Comparison of ENCODE assay signal across 19 cellular contexts in the genomic region with DNA sequence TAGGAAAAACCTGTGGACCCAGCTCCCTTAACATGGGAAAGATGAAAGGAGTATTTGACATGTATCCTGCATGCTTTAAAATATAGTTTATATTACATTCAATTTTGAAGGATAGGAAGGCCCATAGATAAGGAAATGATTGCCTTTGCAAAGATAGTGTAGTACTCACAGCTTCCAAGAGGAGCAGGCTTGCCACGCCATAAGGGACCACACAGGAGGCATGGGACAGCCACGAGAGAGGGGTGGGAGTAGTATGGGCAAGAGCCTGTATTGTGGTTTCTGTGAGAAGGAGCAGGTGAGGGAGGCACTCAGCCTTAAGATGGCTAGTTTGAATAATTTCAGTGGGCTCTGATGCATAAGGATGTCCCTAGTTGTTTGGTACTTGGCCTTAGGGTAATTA.
"Had no signal": no experiment of that assay in that cellular context is flagged by ENCODE, and none has a peak within 500 bp of the region (broad histone marks: within the 10 kb centered on the region; RNA-seq: fewer than 3 reads in every experiment).

No MANE protein-coding gene starts in this region.

- H3K9me3 ChIP-seq: ascending aorta, esophagus muscularis mucosa, left lung, ovary, prostate gland, spleen, tibial artery had no signal

- DNase-seq: activated gamma-delta T cell treated with Interleukin-2 at 50 U/mL for 16 hours; activated T-cell treated with anti-CD3 and anti-CD28 coated beads, Interleukin-2, amount 50 U/mL, for 1 hour; brain microvascular endothelial cell; central memory CD4-positive, alpha-beta T cell; dermis blood vessel endothelial cell; effector memory CD8-positive, alpha-beta T cell; glutamatergic neuron; kidney glomerular epithelial cell; left lung; natural killer cell; ovary; spleen; stimulated activated CD4-positive, alpha-beta T cell treated with anti-CD3 and anti-CD28 coated beads, Interleukin-4, amount 100 ng/mL, for 1 hour; tibial artery had no signal

- H3K36me3 ChIP-seq: ascending aorta, brain microvascular endothelial cell, esophagus muscularis mucosa, left lung, ovary, prostate gland, spleen, tibial artery had no signal

- H3K27me3 ChIP-seq: ascending aorta, brain microvascular endothelial cell, esophagus muscularis mucosa, hepatocyte, left lung, ovary, spleen, tibial artery had no signal

- H3K4me1 ChIP-seq: ascending aorta, esophagus muscularis mucosa, left lung, prostate gland, spleen, tibial artery had no signal

- H2AFZ ChIP-seq: hepatocyte had no signal

- ATAC-seq: effector memory CD8-positive, alpha-beta T cell; left lung; natural killer cell had no signal

- H3K27ac ChIP-seq: ascending aorta, brain microvascular endothelial cell, esophagus muscularis mucosa, hepatocyte, left lung, ovary, prostate gland, spleen, tibial artery had no signal

- H3K79me2 ChIP-seq: hepatocyte had no signal

- H3K4me3 ChIP-seq: ascending aorta, esophagus muscularis mucosa, hepatocyte, left lung, lung, ovary, prostate gland, spleen, tibial artery had no signal

- H3K4me2 ChIP-seq: hepatocyte had no signal
